In genomic region chr3:129605593-129606521, GRCh38 we compare ENCODE assay signal across 1 cellular context.
TF ChIP-seq lines count a peak whose summit lies in the region.

No MANE protein-coding gene starts in this region.

TF ChIP-seq in WTC11, 78 proteins besides CTCF, POLR2A, EP300 and RAD21 (continued from another document):
- TF ChIP-seq MAX (CRISPR knock-in tag; IDR thresholded peaks at IDR 0.05) (peak; percentile 67), FOXK1 (CRISPR knock-in tag; IDR thresholded peaks at IDR 0.05) (0 out of 2 replicates have a peak, but pooled peaks have one; percentile 35), ZNF416 (CRISPR knock-in tag; IDR thresholded peaks at IDR 0.05) (no peak), IRF2 (CRISPR knock-in tag; IDR thresholded peaks at IDR 0.05; ENCODE audit: borderline replicate concordance, low read depth) (0 out of 2 replicates have a peak, but pooled peaks have one; percentile 16), TP53 (CRISPR knock-in tag; IDR thresholded peaks at IDR 0.05) (peak; percentile 22; the same call in 1 of the 2 replicates), ZNF219 (CRISPR knock-in tag; IDR thresholded peaks at IDR 0.05; ENCODE audit: borderline replicate concordance) (peak; percentile 71; the same call in 1 of the 2 replicates), MLX (CRISPR knock-in tag; IDR thresholded peaks at IDR 0.05) (0 out of 2 replicates have a peak, but pooled peaks have one; percentile 17), TEAD1 (CRISPR knock-in tag; IDR thresholded peaks at IDR 0.05) (0 out of 2 replicates have a peak, but pooled peaks have one; percentile 32), FOXP1 (CRISPR knock-in tag; IDR thresholded peaks at IDR 0.05; ENCODE audit: borderline replicate concordance) (peak; percentile 79; the same call in 1 of the 2 replicates), GABPB1 (CRISPR knock-in tag; IDR thresholded peaks at IDR 0.05) (no peak; the same call in 1 of the 2 replicates), IRF1 (CRISPR knock-in tag; IDR thresholded peaks at IDR 0.05) (0 out of 2 replicates have a peak, but pooled peaks have one; percentile 56), SP1 (CRISPR knock-in tag; conservative IDR thresholded peaks at IDR 0.05) (0 out of 2 replicates have a peak, but pooled peaks have one; percentile 11), NR2C2 (CRISPR knock-in tag; IDR thresholded peaks at IDR 0.05) (0 out of 2 replicates have a peak, but pooled peaks have one; percentile 23), ZNF317 (CRISPR knock-in tag; IDR thresholded peaks at IDR 0.05; ENCODE audit: borderline replicate concordance, low read depth) (0 out of 2 replicates have a peak, but pooled peaks have one; percentile 34), ATF3 (CRISPR knock-in tag; conservative IDR thresholded peaks at IDR 0.05) (no peak), HMGA2 (CRISPR knock-in tag; IDR thresholded peaks at IDR 0.05) (no peak), ZNF232 (CRISPR knock-in tag; IDR thresholded peaks at IDR 0.05) (0 out of 2 replicates have a peak, but pooled peaks have one; percentile 46), OVOL2 (CRISPR knock-in tag; IDR thresholded peaks at IDR 0.05; ENCODE audit: borderline replicate concordance) (no peak)
- TF ChIP-seq, protein P1, sequence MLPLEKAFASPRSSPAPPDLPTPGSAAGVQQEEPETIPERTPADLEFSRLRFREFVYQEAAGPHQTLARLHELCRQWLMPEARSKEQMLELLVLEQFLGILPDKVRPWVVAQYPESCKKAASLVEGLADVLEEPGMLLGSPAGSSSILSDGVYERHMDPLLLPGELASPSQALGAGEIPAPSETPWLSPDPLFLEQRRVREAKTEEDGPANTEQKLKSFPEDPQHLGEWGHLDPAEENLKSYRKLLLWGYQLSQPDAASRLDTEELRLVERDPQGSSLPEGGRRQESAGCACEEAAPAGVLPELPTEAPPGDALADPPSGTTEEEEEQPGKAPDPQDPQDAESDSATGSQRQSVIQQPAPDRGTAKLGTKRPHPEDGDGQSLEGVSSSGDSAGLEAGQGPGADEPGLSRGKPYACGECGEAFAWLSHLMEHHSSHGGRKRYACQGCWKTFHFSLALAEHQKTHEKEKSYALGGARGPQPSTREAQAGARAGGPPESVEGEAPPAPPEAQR (CRISPR knock-in tag; IDR thresholded peaks at IDR 0.05) = no peak
- TF ChIP-seq, protein P2, sequence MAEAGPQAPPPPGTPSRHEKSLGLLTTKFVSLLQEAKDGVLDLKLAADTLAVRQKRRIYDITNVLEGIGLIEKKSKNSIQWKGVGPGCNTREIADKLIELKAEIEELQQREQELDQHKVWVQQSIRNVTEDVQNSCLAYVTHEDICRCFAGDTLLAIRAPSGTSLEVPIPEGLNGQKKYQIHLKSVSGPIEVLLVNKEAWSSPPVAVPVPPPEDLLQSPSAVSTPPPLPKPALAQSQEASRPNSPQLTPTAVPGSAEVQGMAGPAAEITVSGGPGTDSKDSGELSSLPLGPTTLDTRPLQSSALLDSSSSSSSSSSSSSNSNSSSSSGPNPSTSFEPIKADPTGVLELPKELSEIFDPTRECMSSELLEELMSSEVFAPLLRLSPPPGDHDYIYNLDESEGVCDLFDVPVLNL (CRISPR knock-in tag; IDR thresholded peaks at IDR 0.05; ENCODE audit: borderline replicate concordance, low read depth) = peak; percentile 10; the same call in 1 of the 2 replicates
- TF ChIP-seq, protein P3, sequence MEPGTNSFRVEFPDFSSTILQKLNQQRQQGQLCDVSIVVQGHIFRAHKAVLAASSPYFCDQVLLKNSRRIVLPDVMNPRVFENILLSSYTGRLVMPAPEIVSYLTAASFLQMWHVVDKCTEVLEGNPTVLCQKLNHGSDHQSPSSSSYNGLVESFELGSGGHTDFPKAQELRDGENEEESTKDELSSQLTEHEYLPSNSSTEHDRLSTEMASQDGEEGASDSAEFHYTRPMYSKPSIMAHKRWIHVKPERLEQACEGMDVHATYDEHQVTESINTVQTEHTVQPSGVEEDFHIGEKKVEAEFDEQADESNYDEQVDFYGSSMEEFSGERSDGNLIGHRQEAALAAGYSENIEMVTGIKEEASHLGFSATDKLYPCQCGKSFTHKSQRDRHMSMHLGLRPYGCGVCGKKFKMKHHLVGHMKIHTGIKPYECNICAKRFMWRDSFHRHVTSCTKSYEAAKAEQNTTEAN (CRISPR knock-in tag; IDR thresholded peaks at IDR 0.05) = no peak; the same call in 1 of the 2 replicates
- TF ChIP-seq, protein P4, sequence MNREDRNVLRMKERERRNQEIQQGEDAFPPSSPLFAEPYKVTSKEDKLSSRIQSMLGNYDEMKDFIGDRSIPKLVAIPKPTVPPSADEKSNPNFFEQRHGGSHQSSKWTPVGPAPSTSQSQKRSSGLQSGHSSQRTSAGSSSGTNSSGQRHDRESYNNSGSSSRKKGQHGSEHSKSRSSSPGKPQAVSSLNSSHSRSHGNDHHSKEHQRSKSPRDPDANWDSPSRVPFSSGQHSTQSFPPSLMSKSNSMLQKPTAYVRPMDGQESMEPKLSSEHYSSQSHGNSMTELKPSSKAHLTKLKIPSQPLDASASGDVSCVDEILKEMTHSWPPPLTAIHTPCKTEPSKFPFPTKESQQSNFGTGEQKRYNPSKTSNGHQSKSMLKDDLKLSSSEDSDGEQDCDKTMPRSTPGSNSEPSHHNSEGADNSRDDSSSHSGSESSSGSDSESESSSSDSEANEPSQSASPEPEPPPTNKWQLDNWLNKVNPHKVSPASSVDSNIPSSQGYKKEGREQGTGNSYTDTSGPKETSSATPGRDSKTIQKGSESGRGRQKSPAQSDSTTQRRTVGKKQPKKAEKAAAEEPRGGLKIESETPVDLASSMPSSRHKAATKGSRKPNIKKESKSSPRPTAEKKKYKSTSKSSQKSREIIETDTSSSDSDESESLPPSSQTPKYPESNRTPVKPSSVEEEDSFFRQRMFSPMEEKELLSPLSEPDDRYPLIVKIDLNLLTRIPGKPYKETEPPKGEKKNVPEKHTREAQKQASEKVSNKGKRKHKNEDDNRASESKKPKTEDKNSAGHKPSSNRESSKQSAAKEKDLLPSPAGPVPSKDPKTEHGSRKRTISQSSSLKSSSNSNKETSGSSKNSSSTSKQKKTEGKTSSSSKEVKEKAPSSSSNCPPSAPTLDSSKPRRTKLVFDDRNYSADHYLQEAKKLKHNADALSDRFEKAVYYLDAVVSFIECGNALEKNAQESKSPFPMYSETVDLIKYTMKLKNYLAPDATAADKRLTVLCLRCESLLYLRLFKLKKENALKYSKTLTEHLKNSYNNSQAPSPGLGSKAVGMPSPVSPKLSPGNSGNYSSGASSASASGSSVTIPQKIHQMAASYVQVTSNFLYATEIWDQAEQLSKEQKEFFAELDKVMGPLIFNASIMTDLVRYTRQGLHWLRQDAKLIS (CRISPR knock-in tag; IDR thresholded peaks at IDR 0.05; ENCODE audit: borderline replicate concordance) = no peak
